Comparison of ENCODE assay signal across 24 cellular contexts in genomic region chr3:31815631-31816440, GRCh38.
DNase-seq lines count a peak whose midpoint lies in the region; ATAC-seq, FAIRE-seq and TF ChIP-seq lines count a peak whose summit lies in the region.
"Had no signal": no experiment of that assay in that cellular context is flagged by ENCODE, and none has a peak within 500 bp of the region (broad histone marks: within the 10 kb centered on the region; RNA-seq: fewer than 3 reads in every experiment).

No MANE protein-coding gene starts in this region.

- no peak for FAIRE-seq in HepG2 (lab: Jason Lieb, UNC)
- FAIRE-seq: D721Med had no signal

- no peaks in the 10 kb centered on the region for H3K79me2 ChIP-seq in HepG2 (ENCODE audit: insufficient read depth, low read length)
- peaks cover 5% of the 10 kb centered on the region; the same call in 1 of the 2 replicates for H3K79me2 ChIP-seq in OCI-LY1 (ENCODE audit: insufficient read depth, low read length)

- H3K9me2 ChIP-seq in OCI-LY1 (ENCODE audit: low read depth, low read length): no peaks in the 10 kb centered on the region

- H4K20me1 ChIP-seq in HepG2 (ENCODE audit: insufficient read depth, low read length) (no peaks in the 10 kb centered on the region), OCI-LY1 (ENCODE audit: insufficient read depth, low read length) (no peaks in the 10 kb centered on the region)

- H2AK5ac ChIP-seq in mesenchymal stem cell (ENCODE audit: low read length, severe bottlenecking): no peak overlapping the region

- peaks cover 4% of the 10 kb centered on the region for H3K36me3 Mint-ChIP-seq in type B pancreatic cell
- H3K36me3 Mint-ChIP-seq: natural killer cell treated with Interleukin-12 subunit alpha and Interleukin-12 subunit beta and Interleukin-15 and Interleukin-18, amount 100 ng/mL, for 72 hours had no signal

- H3K4me1 ChIP-seq in HepG2 (ENCODE audit: insufficient read depth, low read length) (peaks cover 16% of the 10 kb centered on the region), right lobe of liver (no peaks in the 10 kb centered on the region), OCI-LY1 (ENCODE audit: insufficient read depth, low read length, severe bottlenecking) (peaks cover 22% of the 10 kb centered on the region), mesenchymal stem cell (ENCODE audit: control insufficient read depth, insufficient read depth, low read depth, low read length) (peaks cover 5% of the 10 kb centered on the region)

- H3F3A ChIP-seq in OCI-LY1 (ENCODE audit: insufficient read depth, low read length): no peaks in the 10 kb centered on the region

- peak overlapping the region; percentile 46 for H3K4me3 Mint-ChIP-seq in type B pancreatic cell
- H3K4me3 Mint-ChIP-seq: natural killer cell treated with Interleukin-12 subunit alpha and Interleukin-12 subunit beta and Interleukin-15 and Interleukin-18, amount 100 ng/mL, for 72 hours; T-helper 2 cell treated with Interferon-gamma antibody and Interleukin-4, amounts not matched to agents 5 μg/mL and 100 μg/mL, for 36 hours had no signal

- no peak overlapping the region for H3K9ac ChIP-seq in HepG2 (ENCODE audit: insufficient read depth, low read depth, low read length)
- peak overlapping the region; percentile 39; the same call in 1 of the 2 replicates for H3K9ac ChIP-seq in OCI-LY1 (ENCODE audit: low read length)
- H3K9ac ChIP-seq in mesenchymal stem cell (ENCODE audit: low read length): no peak overlapping the region

- H3K9me3 Mint-ChIP-seq in type B pancreatic cell: peaks cover 5% of the 10 kb centered on the region
- H3K9me3 Mint-ChIP-seq: activated T-helper 2 cell treated with anti-CD3 and anti-CD28 coated beads, Interferon-gamma antibody, Interleukin-2, Interleukin-4, amounts not matched to agents 10 μg/mL and 5 μg/mL and 100 μg/mL, durations not matched to agents 14 hours and 24 hours and 36 hours; natural killer cell treated with Interleukin-12 subunit alpha and Interleukin-12 subunit beta and Interleukin-15 and Interleukin-18, amount 100 ng/mL, for 72 hours; T-helper 2 cell treated with Interferon-gamma antibody and Interleukin-4, amounts not matched to agents 5 μg/mL and 100 μg/mL, for 36 hours had no signal

- intact Hi-C loops in HepG2 (cut with micrococcal nuclease; ENCODE audit: unreplicated experiment): no loop called here
- intact Hi-C loops in right lobe of liver (cut with DNase I): no loop called here

- H2BK12ac ChIP-seq in mesenchymal stem cell (ENCODE audit: low read length in 2 of 2): no peak overlapping the region

- no peak overlapping the region for H3K27ac ChIP-seq in HepG2 (ENCODE audit: extremely low read length, insufficient read depth, low read length)
- H3K27ac ChIP-seq in right lobe of liver: no peak overlapping the region
- peak overlapping the region; percentile 83 for H3K27ac ChIP-seq in OCI-LY1 (ENCODE audit: low read depth, low read length, poor library complexity, severe bottlenecking)
- H3K27ac ChIP-seq in mesenchymal stem cell (ENCODE audit: low read length, poor library complexity, severe bottlenecking): no peak overlapping the region
- H3K27ac ChIP-seq: SK-N-MC, WERI-Rb-1 had no signal

- no peak for TF ChIP-seq CTCF in HepG2 (CRISPR knock-in tag; IDR thresholded peaks at IDR 0.05)
- no peak for TF ChIP-seq CTCF in right lobe of liver (IDR thresholded peaks at IDR 0.05)
- TF ChIP-seq CTCF in OCI-LY1 (IDR thresholded peaks at IDR 0.05; ENCODE audit: low read length): peak; percentile 43
- no peak for TF ChIP-seq CTCF in type B pancreatic cell (conservative IDR thresholded peaks at IDR 0.05)

- H3K4ac ChIP-seq in mesenchymal stem cell (ENCODE audit: low read depth in 1 of 2, low read length in 2 of 2): no peak overlapping the region

- H3K18ac ChIP-seq in mesenchymal stem cell (ENCODE audit: low read depth in 1 of 2, low read length in 2 of 2): no peak overlapping the region

- no peak for TF ChIP-seq EP300 in HepG2 (IDR thresholded peaks at IDR 0.05; ENCODE audit: low read depth in 2 of 2, low read length in 2 of 2)
- TF ChIP-seq EP300 in HepG2 (CRISPR knock-in tag; IDR thresholded peaks at IDR 0.05; ENCODE audit: borderline replicate concordance): no peak

- in situ Hi-C loops in HepG2 (cut with HindIII; ENCODE audit: extremely low pct_ligation_motif_present, low pct_unique_long_range_greater_than_20kb): no loop called here

- H3K23ac ChIP-seq in mesenchymal stem cell (ENCODE audit: low read length in 2 of 2): no peak overlapping the region

- H4K8ac ChIP-seq in mesenchymal stem cell (ENCODE audit: low read length): no peak overlapping the region

- 67% methylated on average over 8 of the region's 11 CpGs for WGBS in HepG2 (ENCODE audit: low lambda C conversion rate)
- 46% methylated on average over 8 of the region's 11 CpGs for WGBS in right lobe of liver (ENCODE audit: insufficient coverage, low coverage, low lambda C conversion rate, missing lambda C conversion rate)
- WGBS in mesenchymal stem cell: 79% methylated on average over 11 of the region's 11 CpGs

- H3K14ac ChIP-seq in mesenchymal stem cell (ENCODE audit: low read length in 2 of 2): no peak overlapping the region

- H3K36me3 ChIP-seq in HepG2 (replicated peaks in 1 of 2; ENCODE audit: control insufficient read depth in 1 of 2, insufficient read depth in 2 of 2, low read length in 2 of 2): peaks cover 2 to 15% of the 10 kb centered on the region in 2 experiments; a peak in 3 of 5 replicates
- no peaks in the 10 kb centered on the region for H3K36me3 ChIP-seq in right lobe of liver
- H3K36me3 ChIP-seq in OCI-LY1 (ENCODE audit: insufficient read depth, low read length): peaks cover 58% of the 10 kb centered on the region
- peaks cover 0 to 21% of the 10 kb centered on the region in 2 experiments for H3K36me3 ChIP-seq in mesenchymal stem cell (ENCODE audit: control insufficient read depth in 1 of 2, insufficient read depth in 2 of 2, low read depth in 1 of 2, low read length in 2 of 2)
- H3K36me3 ChIP-seq: WERI-Rb-1 had no signal

- POLR2A ChIA-PET in HepG2 (lab: Yijun Ruan, JAX): no interaction called here

- H2AFZ ChIP-seq in HepG2 (ENCODE audit: low read length) (no peak overlapping the region), OCI-LY1 (ENCODE audit: low read length) (no peak overlapping the region), mesenchymal stem cell (ENCODE audit: low read depth, low read length) (no peak overlapping the region)

- no peak for DNase-seq in HepG2 (ENCODE audit: low spot score)
- no peak for DNase-seq in right lobe of liver
- peak; percentile 51 for DNase-seq in myocyte (ENCODE audit: low read depth)
- DNase-seq in type B pancreatic cell (ENCODE audit: extremely low spot score, unreplicated experiment): no peak
- DNase-seq in DMS 273 (lab: John Stamatoyannopoulos, UW; ENCODE audit: unreplicated experiment): no peak
- no peak for DNase-seq in mesenchymal stem cell
- no peak for DNase-seq in activated effector memory CD4-positive, alpha-beta T cell treated with anti-CD3 and anti-CD28 coated beads, Interleukin-2, amount 50 U/mL, for 16 hours
- DNase-seq: ACHN; activated CD4-positive, alpha-beta T cell treated with anti-CD3 and anti-CD28 coated beads, Interleukin-2, amount 50 U/mL, for 1 hour; activated CD8-positive, alpha-beta memory T cell treated with anti-CD3 and anti-CD28 coated beads, Interleukin-2, amount 50 U/mL, for 4 hours; C1 segment of cervical spinal cord; erythroblast; NCI-H146; NCI-H2227 treated with DMSO at 0.1 percent for 48 hours; NCI-H748 treated with DMSO at 0.1 percent for 48 hours; retina; stimulated activated CD4-positive, alpha-beta T cell treated with anti-CD3 and anti-CD28 coated beads, Interleukin-4, amount 100 ng/mL, for 1 hour; WERI-Rb-1 had no signal

- H3K4me2 ChIP-seq in HepG2 (ENCODE audit: low read depth, low read length) (no peak overlapping the region), OCI-LY1 (ENCODE audit: low read length) (peak overlapping the region; percentile 18; the same call in 1 of the 2 replicates), mesenchymal stem cell (ENCODE audit: low read length, poor library complexity, severe bottlenecking) (no peak overlapping the region)

- peaks cover 22% of the 10 kb centered on the region for H3K4me1 Mint-ChIP-seq in type B pancreatic cell (ENCODE audit: unreplicated experiment)

- H3K27ac Mint-ChIP-seq in type B pancreatic cell: peak overlapping the region; percentile 77
- H3K27ac Mint-ChIP-seq: activated T-helper 2 cell treated with anti-CD3 and anti-CD28 coated beads, Interferon-gamma antibody, Interleukin-2, Interleukin-4, amounts not matched to agents 10 μg/mL and 5 μg/mL and 100 μg/mL, durations not matched to agents 14 hours and 24 hours and 36 hours; natural killer cell treated with Interleukin-12 subunit alpha and Interleukin-12 subunit beta and Interleukin-15 and Interleukin-18, amount 100 ng/mL, for 72 hours; T-helper 2 cell treated with Interferon-gamma antibody and Interleukin-4, amounts not matched to agents 5 μg/mL and 100 μg/mL, for 36 hours had no signal

- H3K9me3 ChIP-seq in HepG2 (ENCODE audit: low read length) (no peaks in the 10 kb centered on the region), right lobe of liver (no peaks in the 10 kb centered on the region), OCI-LY1 (ENCODE audit: low read length) (no peaks in the 10 kb centered on the region), mesenchymal stem cell (ENCODE audit: control insufficient read depth, low read length) (no peaks in the 10 kb centered on the region)

- no peaks in the 10 kb centered on the region for H3K27me3 ChIP-seq in HepG2 (ENCODE audit: control insufficient read depth in 1 of 2, insufficient read depth in 2 of 2, low read length in 2 of 2)
- H3K27me3 ChIP-seq in right lobe of liver: no peaks in the 10 kb centered on the region
- no peaks in the 10 kb centered on the region for H3K27me3 ChIP-seq in OCI-LY1 (ENCODE audit: insufficient read depth, low read length)
- no peaks in the 10 kb centered on the region for H3K27me3 ChIP-seq in mesenchymal stem cell (ENCODE audit: control insufficient read depth in 1 of 2, insufficient read depth in 1 of 2, low read length in 2 of 2)

- CTCF ChIA-PET in HepG2 (lab: Yijun Ruan, JAX; ENCODE audit: low intra/inter-chr PET ratio, low total read pairs): no interaction called here

- no peak for TF ChIP-seq POLR2A in HepG2 (IDR thresholded peaks at IDR 0.05; ENCODE audit: insufficient read depth in 1 of 2, low read depth in 2 of 2, low read length in 2 of 2)
- no peak for TF ChIP-seq POLR2A in right lobe of liver (IDR thresholded peaks at IDR 0.05)

- H3K27me3 Mint-ChIP-seq in type B pancreatic cell: peaks cover 5% of the 10 kb centered on the region

- no peak overlapping the region for H3K4me3 ChIP-seq in HepG2 (replicated peaks in 1 of 3; ENCODE audit: insufficient read depth in 1 of 3, low read depth in 2 of 3, low read length in 3 of 3)
- H3K4me3 ChIP-seq in right lobe of liver: no peak overlapping the region
- no peak overlapping the region for H3K4me3 ChIP-seq in OCI-LY1 (ENCODE audit: low read depth, low read length, poor library complexity, severe bottlenecking)
- H3K4me3 ChIP-seq in mesenchymal stem cell (ENCODE audit: insufficient read depth in 1 of 2, low read depth in 1 of 2, low read length in 2 of 2): no peak overlapping the region
- H3K4me3 ChIP-seq: SK-N-MC had no signal

- ATAC-seq in HepG2 (peak; percentile 50), right lobe of liver (no peak)

- H4K91ac ChIP-seq in mesenchymal stem cell (ENCODE audit: low read length): no peak overlapping the region

- no peak overlapping the region for H2BK120ac ChIP-seq in mesenchymal stem cell (ENCODE audit: low read depth, low read length)

- no peak for TF ChIP-seq RAD21 in HepG2 (CRISPR knock-in tag; IDR thresholded peaks at IDR 0.05)

- no TSS peak for BruUV-seq in HepG2 (replicated peaks; lab: Mats Ljungman, UMichigan)

- peaks cover 24% of the 10 kb centered on the region for H3K79me1 ChIP-seq in mesenchymal stem cell (replicated peaks; ENCODE audit: low read length, poor library complexity, severe bottlenecking)

- no peak overlapping the region for H2BK15ac ChIP-seq in mesenchymal stem cell (ENCODE audit: low read depth, poor library complexity, severe bottlenecking)

- no peak overlapping the region for H2BK5ac ChIP-seq in mesenchymal stem cell (ENCODE audit: low read depth, low read length, poor library complexity, severe bottlenecking)
